19 cellular contexts compared by ENCODE assay signal in genomic region chr10:132022241-132022640, GRCh38. TPM values are rescaled to one million over a fixed set of nuclear protein-coding genes. Genes with fewer than 3 reads are reported as not detected.
"Had no signal": no experiment of that assay in that cellular context is flagged by ENCODE, and none has a peak within 500 bp of the region (broad histone marks: within the 10 kb centered on the region; RNA-seq: fewer than 3 reads in every experiment).

No MANE protein-coding gene starts in this region.

- H3K4me3 ChIP-seq: lower lobe of right lung, smooth muscle cell, stomach, testis, thyroid gland, transverse colon, vagina had no signal

- DNase-seq: left lung; lower lobe of right lung; mammary epithelial cell; mesenchymal stem cell; naive thymus-derived CD8-positive, alpha-beta T cell; stimulated activated CD4-positive, alpha-beta T cell treated with anti-CD3 and anti-CD28 coated beads, Interleukin-1b, Interleukin-23, amount 100 ng/mL, for 48 hours; stimulated activated CD4-positive, alpha-beta T cell treated with anti-CD3 and anti-CD28 coated beads, Interleukin-2, amount 100 ng/mL, for 48 hours; stimulated activated naive B cell treated with anti-CD40 and anti-IgM and Interleukin-4, amounts not matched to agents 10 μg/mL and 1 μg/mL and 100 μg/mL, for 72 hours; stimulated activated naive CD8-positive, alpha-beta T cell treated with anti-CD3 and anti-CD28 coated beads, Interleukin-15, Interleukin-2, amounts not matched to agents 100 U/mL and 50 U/mL, for 24 hours; stomach; testis; thyroid gland; transverse colon had no signal

- H3K36me3 ChIP-seq: left lung, lower lobe of right lung, stomach, thyroid gland, transverse colon, upper lobe of left lung, vagina had no signal

- H3K27me3 ChIP-seq: testis, thyroid gland, vagina had no signal

- H3K4me1 ChIP-seq: parathyroid adenoma, psoas muscle, testis had no signal

- H3K27ac ChIP-seq: left lung, lower lobe of right lung, parathyroid adenoma, psoas muscle, stomach, testis, thyroid gland, transverse colon, upper lobe of left lung, vagina had no signal

- H3K9me3 ChIP-seq: left lung, lower lobe of right lung, psoas muscle, stomach, testis, thyroid gland, transverse colon, upper lobe of left lung, vagina had no signal

- FAIRE-seq: keratinocyte had no signal

- H3K9ac ChIP-seq: parathyroid adenoma had no signal

RNA-seq across cellular contexts. Expression of gene JAKMIP3, which starts 43.5 kb away (rescaled TPM):
- total RNA-seq: smooth muscle cell had no signal
